ENCODE assay signal across 21 cellular contexts in genomic region chr6:134361011-134361410, GRCh38.
"Had no signal": no experiment of that assay in that cellular context is flagged by ENCODE, and none has a peak within 500 bp of the region (broad histone marks: within the 10 kb centered on the region; RNA-seq: fewer than 3 reads in every experiment).

No MANE protein-coding gene starts in this region.

- DNase-seq: Karpas-422, MM.1S, MV-4-11, NCI-H1092, NCI-H187, NCI-H2081 treated with DMSO at 0.1 percent for 48 hours, NCI-H2171 treated with DMSO at 0.1 percent for 48 hours, NCI-H2227 treated with DMSO at 0.1 percent for 48 hours, NCI-H446, NCI-H524 treated with DMSO at 0.1 percent for 48 hours, NCI-H526 treated with DMSO at 0.1 percent for 48 hours, PC-9, SIG-M5, SJCRH30 had no signal

- H3K27me3 ChIP-seq: SJCRH30 had no signal

- H3K9me3 ChIP-seq: SJCRH30 had no signal

- H3K4me3 ChIP-seq: PC-9, SJCRH30, SK-N-MC had no signal

- H3K27ac ChIP-seq: KMS-11, PC-9, RWPE1, SJCRH30, SK-N-MC had no signal

- FAIRE-seq: RCC 7860 had no signal

- ATAC-seq: Panc1, Right ventricle myocardium inferior, SK-N-SH treated with all-trans-retinoic acid at 6 μM for 48 hours had no signal

- H3K4me1 ChIP-seq: SJCRH30 had no signal

- H3K36me3 ChIP-seq: SJCRH30 had no signal
